Comparison of ENCODE assay signal across 11 cellular contexts in genomic region chr2:96642564-96643350, GRCh38. TPM values are rescaled to one million over a fixed set of nuclear protein-coding genes. Genes with fewer than 3 reads are reported as not detected.
DNase-seq lines count a peak whose midpoint lies in the region; ATAC-seq, FAIRE-seq and TF ChIP-seq lines count a peak whose summit lies in the region.
"Had no signal": no experiment of that assay in that cellular context is flagged by ENCODE, and none has a peak within 500 bp of the region (broad histone marks: within the 10 kb centered on the region; RNA-seq: fewer than 3 reads in every experiment).

Gene FER1L5, plus strand, starts transcription at chr2:96642764. Its CDS starts 73 bp downstream, at chr2:96642837.

- H3K4me1 ChIP-seq in RWPE2 (ENCODE audit: insufficient read depth, poor library complexity, severe bottlenecking) (peaks cover 9% of the 10 kb centered on the region), prostate gland (replicated peaks) (no peaks in the 10 kb centered on the region), BE2C (no peaks in the 10 kb centered on the region)

- H3K36me3 ChIP-seq in RWPE2 (ENCODE audit: low read depth) (no peaks in the 10 kb centered on the region), prostate gland (no peaks in the 10 kb centered on the region), BE2C (no peaks in the 10 kb centered on the region)

- peak within 1 kb of the TSS; percentile 17 for H3K4me3 ChIP-seq in RWPE2 (ENCODE audit: severe bottlenecking)
- H3K4me3 ChIP-seq in prostate gland: peak within 1 kb of the TSS; percentile 14
- no peak within 1 kb of the TSS for H3K4me3 ChIP-seq in BE2C (ENCODE audit: low read depth, low read length)

- no peak for FAIRE-seq in frontal cortex (lab: Jason Lieb, UNC)

- 26% methylated on average over 10 of the region's 10 CpGs for WGBS in prostate gland

- TF ChIP-seq CTCF in RWPE2 (IDR thresholded peaks at IDR 0.05; ENCODE audit: poor library complexity, severe bottlenecking) (no peak), prostate gland (IDR thresholded peaks at IDR 0.05) (no peak), BE2C (IDR thresholded peaks at IDR 0.05; ENCODE audit: low read depth, low read length) (no peak)

- ATAC-seq in RWPE2 (ENCODE audit: low read depth): peak; percentile 35; the same call in 1 of the 3 replicates
- ATAC-seq in HG03159 (IDR thresholded peaks at IDR 0.05; ENCODE audit: unreplicated experiment): no peak
- ATAC-seq in HG03135 (IDR thresholded peaks at IDR 0.05; ENCODE audit: unreplicated experiment): no peak

- intact Hi-C loops in prostate gland (cut with DNase I): no loop called here

- no peaks in the 10 kb centered on the region for H3K27me3 ChIP-seq in RWPE2 (ENCODE audit: insufficient read depth, poor library complexity, severe bottlenecking)
- H3K27me3 ChIP-seq in prostate gland (replicated peaks; ENCODE audit: insufficient read depth): no peaks in the 10 kb centered on the region
- no peaks in the 10 kb centered on the region for H3K27me3 ChIP-seq in BE2C

- no peak within 1 kb of the TSS for H3K27ac ChIP-seq in RWPE2 (ENCODE audit: poor library complexity, severe bottlenecking)
- peak within 1 kb of the TSS in 1 of 2 donors; percentile 60 for H3K27ac ChIP-seq in prostate gland

- DNase-seq in GM04504 (ENCODE audit: low read depth): peak; percentile 35
- DNase-seq in RWPE2 (ENCODE audit: low spot score): no peak
- peak; percentile 25 to 66 for DNase-seq in frontal cortex (ENCODE audit: low spot score in 2 of 2)
- DNase-seq in prostate gland (ENCODE audit: low spot score): peak; percentile 40
- no peak for DNase-seq in OCI-M2 (lab: John Stamatoyannopoulos, UW; ENCODE audit: unreplicated experiment)
- DNase-seq in BE2C: no peak
- DNase-seq: activated CD4-positive, alpha-beta T cell treated with anti-CD3 and anti-CD28 coated beads for 48 hours had no signal

- no peak for TF ChIP-seq POLR2A in prostate gland (IDR thresholded peaks at IDR 0.05)

- H3K9me3 ChIP-seq in RWPE2 (ENCODE audit: severe bottlenecking): no peaks in the 10 kb centered on the region
- H3K9me3 ChIP-seq in prostate gland: no peaks in the 10 kb centered on the region
- no peaks in the 10 kb centered on the region for H3K9me3 ChIP-seq in BE2C

RNA-seq across cellular contexts. Expression of gene FER1L5, which starts in this region (rescaled TPM):
- total RNA-seq in frontal cortex (0.41 TPM), prostate gland (1 to 10 TPM in 1 of 2 donors, under 1 TPM in 1; 0.59 to 2.3 TPM)
- polyA plus RNA-seq in BE2C (2012; ENCODE audit: insufficient read depth, insufficient read length, low read depth): not detected
- total RNA-seq: lung microvascular endothelial cell had no signal
- polyA plus RNA-seq: IgD-negative memory B cell had no signal

Comparison
In these comparisons a context has a peak if more than half of its experiments do, and no peak if none do; other contexts are left out.
1. Peak in DNase-seq in frontal cortex; RNA of the gene not detected or under 1 TPM.
2. DNase-seq: peak in GM04504 (single experiment) and prostate gland (single experiment); none in RWPE2 (single experiment), OCI-M2 (single experiment) and BE2C (single experiment).